15 cellular contexts compared by ENCODE assay signal in the genomic region with DNA sequence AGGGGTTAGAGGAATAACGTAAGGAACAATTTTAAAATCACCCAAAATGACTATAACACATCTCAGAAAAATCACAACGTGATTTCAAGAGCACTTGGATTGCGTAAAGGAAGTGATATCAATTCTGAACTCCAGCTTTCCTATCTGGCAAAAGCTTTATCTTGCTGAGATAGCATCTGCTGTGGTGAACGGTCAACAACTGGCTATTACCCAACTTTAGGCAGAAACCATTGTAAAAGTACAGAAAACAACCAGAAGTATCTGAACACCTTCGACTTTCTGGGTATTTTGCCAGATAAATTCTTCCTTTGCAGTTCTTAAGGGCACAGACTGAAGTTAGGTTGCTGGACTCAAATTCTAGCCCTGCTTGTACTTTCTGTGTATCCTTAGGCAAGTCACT. TPM values are rescaled to one million over a fixed set of nuclear protein-coding genes. Genes with fewer than 3 reads are reported as not detected.
DNase-seq lines count a peak whose midpoint lies in the region; ATAC-seq lines count a peak whose summit lies in the region.
"Had no signal": no experiment of that assay in that cellular context is flagged by ENCODE, and none has a peak within 500 bp of the region (broad histone marks: within the 10 kb centered on the region; RNA-seq: fewer than 3 reads in every experiment).

No MANE protein-coding gene starts in this region.

- H3K9ac ChIP-seq in skeletal muscle satellite cell (ENCODE audit: low read depth, low read length), result no peak overlapping the region

- H3K36me3 ChIP-seq in skeletal muscle satellite cell (ENCODE audit: insufficient read depth, low read length), result peaks cover 14% of the 10 kb centered on the region
- H3K36me3 ChIP-seq: ascending aorta had no signal

- H3K27ac ChIP-seq in right cardiac atrium (ENCODE audit: low read length), result peak overlapping the region; percentile 51

- intact Hi-C loops in right cardiac atrium (cut with DNase I), result no loop called here

- no peak overlapping the region for H3K4me3 ChIP-seq in right cardiac atrium (ENCODE audit: low read length)
- no peak overlapping the region for H3K4me3 ChIP-seq in skeletal muscle satellite cell (ENCODE audit: low read length)
- H3K4me3 ChIP-seq: ascending aorta had no signal

- H3K27me3 ChIP-seq in right cardiac atrium (ENCODE audit: control insufficient read depth, insufficient read depth) (no peaks in the 10 kb centered on the region), skeletal muscle satellite cell (ENCODE audit: control insufficient read depth, insufficient read depth, low read length) (no peaks in the 10 kb centered on the region)
- H3K27me3 ChIP-seq: ascending aorta had no signal

- peak; percentile 16 to 30 for DNase-seq in NOMO-1 (lab: John Stamatoyannopoulos, UW; ENCODE audit: unreplicated experiment in 2 of 2)
- DNase-seq in NOMO-1 treated with dmso at 0.1 percent for 144 hours (lab: John Stamatoyannopoulos, UW; ENCODE audit: unreplicated experiment), result no peak
- peak; percentile 59 for DNase-seq in RPMI7951 (ENCODE audit: low read depth)
- no peak for DNase-seq in right cardiac atrium
- DNase-seq in glomerular visceral epithelial cell (ENCODE audit: extremely low spot score), result no peak
- DNase-seq in ureter (ENCODE audit: low spot score), result no peak
- DNase-seq: 8988T; activated CD4-positive, alpha-beta T cell treated with anti-CD3 and anti-CD28 coated beads, Interleukin-2, amount 10 ng/mL, durations not matched to agents 7 days and 5 days; NCI-H1092; NCI-H526 treated with DMSO at 0.1 percent for 48 hours; nucleus accumbens; OCI-M1 had no signal

- no peaks in the 10 kb centered on the region for H3K9me3 ChIP-seq in right cardiac atrium (ENCODE audit: control insufficient read depth, low read length)
- H3K9me3 ChIP-seq in skeletal muscle satellite cell (replicated peaks; ENCODE audit: low read length), result no peaks in the 10 kb centered on the region
- H3K9me3 ChIP-seq: ascending aorta had no signal

- 11% methylated on average over 5 of the region's 5 CpGs for WGBS in right cardiac atrium

- peak overlapping the region; percentile 22 for H3K4me2 ChIP-seq in skeletal muscle satellite cell (ENCODE audit: low read length)

- H3K4me1 ChIP-seq in right cardiac atrium (ENCODE audit: control insufficient read depth, insufficient read depth, low read length), result peaks cover 42% of the 10 kb centered on the region
- peaks cover 53% of the 10 kb centered on the region for H3K4me1 ChIP-seq in skeletal muscle satellite cell (ENCODE audit: control insufficient read depth, insufficient read depth, low read length)

- ATAC-seq in right cardiac atrium (peak; percentile 5 to 42), GM18520 (IDR thresholded peaks at IDR 0.05; ENCODE audit: unreplicated experiment) (no peak)

RNA-seq across cellular contexts. Expression of gene ABLIM3, which starts 9.2 kb away (rescaled TPM):
- total RNA-seq in RPMI7951 (2014; rRNA removed; shearing (Covaris generic)), result 19.1 and 25.1 TPM in 2 replicates
- total RNA-seq in right cardiac atrium, result 100 to 1,000 TPM; 140 to 185 (median 161) TPM
- 81.3 TPM for polyA plus RNA-seq in right cardiac atrium
- 62.1 and 94.6 TPM in 2 replicates for total RNA-seq in skeletal muscle satellite cell (2012; rRNA removed)
- 101 TPM for total RNA-seq in ureter
- total RNA-seq: activated CD4-positive, alpha-beta T cell treated with anti-CD3 and anti-CD28 coated beads, Interleukin-2, amount 10 ng/mL, durations not matched to agents 7 days and 5 days had no signal

Comparison
In these comparisons a context has a peak if more than half of its experiments do, and no peak if none do; other contexts are left out.
1. DNase-seq: peak in NOMO-1 (2 of 2) and RPMI7951 (single experiment); none in NOMO-1 treated with dmso at 0.1 percent for 144 hours (single experiment), right cardiac atrium (0 of 3), glomerular visceral epithelial cell (single experiment) and ureter (single experiment).